Comparison of ENCODE assay signal across 1 cellular context in genomic region chr2:9708683-9709538, GRCh38.
TF ChIP-seq lines count a peak whose summit lies in the region.

No MANE protein-coding gene starts in this region.

TF ChIP-seq in HepG2, 621 proteins besides CTCF, POLR2A, EP300 and RAD21 (continued from another document):
- TF ChIP-seq ZNF687 (CRISPR knock-in tag; IDR thresholded peaks at IDR 0.05) (0 out of 2 replicates have a peak, but pooled peaks have one; percentile 7), ATF7 (IDR thresholded peaks at IDR 0.05) (peak; percentile 64), ATF7 (CRISPR knock-in tag; IDR thresholded peaks at IDR 0.05) (no peak)
